16 cellular contexts compared by ENCODE assay signal in the genomic region with DNA sequence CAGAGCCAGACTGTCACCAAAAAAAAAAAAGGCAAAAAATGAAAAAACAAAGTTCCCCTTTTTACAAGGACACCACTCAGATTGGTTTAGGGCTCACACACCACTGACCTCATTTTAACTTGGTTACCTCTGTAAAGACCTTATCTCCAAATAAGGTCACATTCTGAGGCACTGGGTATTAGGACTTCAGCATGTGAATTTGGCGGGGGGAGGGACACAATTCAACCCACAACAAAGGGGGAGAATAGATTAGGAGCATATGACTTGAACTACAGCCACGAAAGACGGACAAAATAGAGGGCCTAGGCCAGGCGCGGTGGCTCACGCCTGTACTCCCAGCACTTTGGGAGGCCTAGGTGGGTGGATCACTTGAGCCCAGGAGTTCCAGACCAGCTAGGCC.
"Had no signal": no experiment of that assay in that cellular context is flagged by ENCODE, and none has a peak within 500 bp of the region (broad histone marks: within the 10 kb centered on the region; RNA-seq: fewer than 3 reads in every experiment).

No MANE protein-coding gene starts in this region.

- H3K4me3 Mint-ChIP-seq: activated CD4-positive, alpha-beta T cell treated with anti-CD3 and anti-CD28 coated beads, Interleukin-2, amount 10 ng/mL, durations not matched to agents 24 days and 14 days; activated naive CD4-positive, alpha-beta T cell treated with anti-CD3 and anti-CD28 coated beads for 36 hours; activated T-helper 17 cell treated with anti-CD3 and anti-CD28 coated beads, Interleukin-2, amount 50 U/mL, for 72 hours; nephron; stimulated activated naive CD8-positive, alpha-beta T cell treated with anti-CD3 and anti-CD28 coated beads, Interleukin-15, Interleukin-2, amounts not matched to agents 100 ng/mL and 50 ng/mL, for 24 hours; WTC11 had no signal

- H3K27ac ChIP-seq: cardiac muscle cell, esophagus squamous epithelium, upper lobe of left lung had no signal

- H3K4me3 ChIP-seq: cardiac muscle cell, esophagus squamous epithelium, upper lobe of left lung had no signal

- H3K27me3 ChIP-seq: cardiac muscle cell, esophagus squamous epithelium, upper lobe of left lung had no signal

- H3K27ac Mint-ChIP-seq: activated CD4-positive, alpha-beta T cell treated with anti-CD3 and anti-CD28 coated beads, Interleukin-2, amount 10 ng/mL, durations not matched to agents 24 days and 14 days; activated naive CD4-positive, alpha-beta T cell treated with anti-CD3 and anti-CD28 coated beads for 36 hours; activated T-helper 17 cell treated with anti-CD3 and anti-CD28 coated beads, Interleukin-2, amount 50 U/mL, for 72 hours; nephron; stimulated activated naive CD8-positive, alpha-beta T cell treated with anti-CD3 and anti-CD28 coated beads, Interleukin-15, Interleukin-2, amounts not matched to agents 100 ng/mL and 50 ng/mL, for 24 hours; WTC11 had no signal

- H3K9me3 ChIP-seq: esophagus squamous epithelium, upper lobe of left lung had no signal

- H3K36me3 Mint-ChIP-seq: WTC11 had no signal

- H3K9me3 Mint-ChIP-seq: activated CD4-positive, alpha-beta T cell treated with anti-CD3 and anti-CD28 coated beads, Interleukin-2, amount 10 ng/mL, durations not matched to agents 24 days and 14 days; activated naive CD4-positive, alpha-beta T cell treated with anti-CD3 and anti-CD28 coated beads for 36 hours; activated T-helper 17 cell treated with anti-CD3 and anti-CD28 coated beads, Interleukin-2, amount 50 U/mL, for 72 hours; stimulated activated naive CD8-positive, alpha-beta T cell treated with anti-CD3 and anti-CD28 coated beads, Interleukin-15, Interleukin-2, amounts not matched to agents 100 ng/mL and 50 ng/mL, for 24 hours; WTC11 had no signal

- H3K27me3 Mint-ChIP-seq: activated CD4-positive, alpha-beta T cell treated with anti-CD3 and anti-CD28 coated beads, Interleukin-2, amount 10 ng/mL, durations not matched to agents 24 days and 14 days; activated T-helper 17 cell treated with anti-CD3 and anti-CD28 coated beads, Interleukin-2, amount 50 U/mL, for 72 hours; stimulated activated naive CD8-positive, alpha-beta T cell treated with anti-CD3 and anti-CD28 coated beads, Interleukin-15, Interleukin-2, amounts not matched to agents 100 ng/mL and 50 ng/mL, for 24 hours had no signal

- H3K4me1 Mint-ChIP-seq: activated T-helper 17 cell treated with anti-CD3 and anti-CD28 coated beads, Interleukin-2, amount 50 U/mL, for 72 hours; nephron; WTC11 had no signal

- ATAC-seq: activated T-helper 17 cell treated with anti-CD3 and anti-CD28 coated beads, Interleukin-2, amount 50 U/mL, for 72 hours; left lobe of liver; WTC11 had no signal

- H3K4me1 ChIP-seq: esophagus squamous epithelium, upper lobe of left lung had no signal

- DNase-seq: activated CD4-positive, alpha-beta T cell treated with anti-CD3 and anti-CD28 coated beads, Interleukin-2, amount 10 ng/mL, durations not matched to agents 24 days and 14 days; activated CD8-positive, alpha-beta memory T cell treated with anti-CD3 and anti-CD28 coated beads for 24 hours; activated naive CD4-positive, alpha-beta T cell treated with anti-CD3 and anti-CD28 coated beads for 36 hours; esophagus squamous epithelium; foreskin fibroblast; mammary epithelial cell; occipital lobe; stimulated activated CD4-positive, alpha-beta T cell treated with anti-CD3 and anti-CD28 coated beads, Interleukin-2, amount 100 ng/mL, for 48 hours; T-helper 9 cell; upper lobe of left lung had no signal

- H3K36me3 ChIP-seq: cardiac muscle cell, esophagus squamous epithelium, upper lobe of left lung had no signal
